1 cellular context compared by ENCODE assay signal in genomic region chr7:12211054-12212050, GRCh38.
A peak's percentile ranks its signal among the peaks of the same experiment; 100 is the strongest.
TF ChIP-seq lines count a peak whose summit lies in the region.

TSS of gene TMEM106B (plus strand) at chr7:12211294. CDS start at chr7:12214811, 3,517 bp downstream.

TF ChIP-seq in HepG2, 621 proteins besides CTCF, POLR2A, EP300 and RAD21 (continued from another document and continues in another):
- TF ChIP-seq ZFP91 (CRISPR knock-in tag; IDR thresholded peaks at IDR 0.05; ENCODE audit: borderline replicate concordance) (peak; percentile 96), ZNF564 (CRISPR knock-in tag; IDR thresholded peaks at IDR 0.05) (peak; percentile 99), CBX2 (IDR thresholded peaks at IDR 0.05; ENCODE audit: low read depth, low read length) (no peak), CBX2 (CRISPR knock-in tag; IDR thresholded peaks at IDR 0.05; ENCODE audit: low read depth) (0 out of 2 replicates have a peak, but pooled peaks have one; percentile 88), FOXK1 (CRISPR knock-in tag; IDR thresholded peaks at IDR 0.05; ENCODE audit: borderline replicate concordance, low read depth) (peak; percentile 56; the same call in 1 of the 2 replicates), ZNF777 (CRISPR knock-in tag; IDR thresholded peaks at IDR 0.05) (peak; percentile 87), ZNF569 (CRISPR knock-in tag; IDR thresholded peaks at IDR 0.05; ENCODE audit: borderline replicate concordance) (peak; percentile 99; the same call in 1 of the 2 replicates), ZNF138 (CRISPR knock-in tag; IDR thresholded peaks at IDR 0.05; ENCODE audit: low read depth) (no peak; the same call in 1 of the 2 replicates), AFF4 (CRISPR knock-in tag; IDR thresholded peaks at IDR 0.05) (0 out of 2 replicates have a peak, but pooled peaks have one; percentile 29), ZNF616 (CRISPR knock-in tag; IDR thresholded peaks at IDR 0.05; ENCODE audit: low read depth) (peak; percentile 96), ZSCAN30 (CRISPR knock-in tag; IDR thresholded peaks at IDR 0.05) (peak; percentile 77; the same call in 1 of the 2 replicates), PREB (CRISPR knock-in tag; IDR thresholded peaks at IDR 0.05) (peak; percentile 49; the same call in 1 of the 2 replicates), MXD1 (CRISPR knock-in tag; IDR thresholded peaks at IDR 0.05) (peak; percentile 96), ZNF790 (CRISPR knock-in tag; IDR thresholded peaks at IDR 0.05; ENCODE audit: borderline replicate concordance) (no peak), POGZ (CRISPR knock-in tag; IDR thresholded peaks at IDR 0.05) (peak; percentile 97), FOXP1 (IDR thresholded peaks at IDR 0.05) (no peak), FOXP1 (CRISPR knock-in tag; IDR thresholded peaks at IDR 0.05) (peak; percentile 18), ZNF460 (CRISPR knock-in tag; IDR thresholded peaks at IDR 0.05; ENCODE audit: borderline replicate concordance) (peak; percentile 51; the same call in 1 of the 2 replicates), CENPBD1 (CRISPR knock-in tag; IDR thresholded peaks at IDR 0.05; ENCODE audit: borderline replicate concordance, low read depth) (no peak), ZBTB44 (CRISPR knock-in tag; IDR thresholded peaks at IDR 0.05) (no peak; the same call in 1 of the 2 replicates), CREB1 (IDR thresholded peaks at IDR 0.05) (peak; percentile 86), CREB1 (CRISPR knock-in tag; IDR thresholded peaks at IDR 0.05) (peak; percentile 67; the same call in 1 of the 2 replicates), ZNF850 (CRISPR knock-in tag; conservative IDR thresholded peaks at IDR 0.05) (peak; percentile 14; the same call in 1 of the 2 replicates), ZNF550 (CRISPR knock-in tag; IDR thresholded peaks at IDR 0.05; ENCODE audit: borderline replicate concordance) (0 out of 2 replicates have a peak, but pooled peaks have one; percentile 54), ZNF782 (CRISPR knock-in tag; IDR thresholded peaks at IDR 0.05; ENCODE audit: borderline replicate concordance) (peak; percentile 97), GABPA (IDR thresholded peaks at IDR 0.05; ENCODE audit: low read depth, low read length) (peak; percentile 51), GABPA (CRISPR knock-in tag; IDR thresholded peaks at IDR 0.05; ENCODE audit: low read depth) (0 out of 2 replicates have a peak, but pooled peaks have one; percentile 12), RBAK (CRISPR knock-in tag; IDR thresholded peaks at IDR 0.05) (0 out of 2 replicates have a peak, but pooled peaks have one; percentile 15), ZNF761 (CRISPR knock-in tag; conservative IDR thresholded peaks at IDR 0.05) (peak; percentile 97), ZNF124 (CRISPR knock-in tag; IDR thresholded peaks at IDR 0.05) (peak; percentile 71), ZNF629 (CRISPR knock-in tag; conservative IDR thresholded peaks at IDR 0.05) (peak; percentile 43; the same call in 1 of the 2 replicates), ZKSCAN1 (IDR thresholded peaks at IDR 0.05; ENCODE audit: low read length) (no peak), CBX1 (IDR thresholded peaks at IDR 0.05; ENCODE audit: low read depth) (peak; percentile 73), ZNF883 (CRISPR knock-in tag; IDR thresholded peaks at IDR 0.05; ENCODE audit: not compliant biosample characterization) (peak; percentile 99), ZNF512 (CRISPR knock-in tag; IDR thresholded peaks at IDR 0.05) (no peak), ZNF160 (CRISPR knock-in tag; IDR thresholded peaks at IDR 0.05) (peak; percentile 94), GFI1 (CRISPR knock-in tag; IDR thresholded peaks at IDR 0.05; ENCODE audit: borderline replicate concordance) (peak; percentile 83; the same call in 1 of the 2 replicates), ZNF747 (CRISPR knock-in tag; IDR thresholded peaks at IDR 0.05; ENCODE audit: borderline replicate concordance) (peak; percentile 97), SATB2 (CRISPR knock-in tag; IDR thresholded peaks at IDR 0.05) (peak; percentile 98), ZMAT5 (CRISPR knock-in tag; IDR thresholded peaks at IDR 0.05; ENCODE audit: borderline replicate concordance, low read depth) (no peak), TRIM22 (IDR thresholded peaks at IDR 0.05) (no peak), POLR2AphosphoS2 (IDR thresholded peaks at IDR 0.05; ENCODE audit: low read depth, low read length) (no peak), FIP1L1 (IDR thresholded peaks at IDR 0.05; ENCODE audit: borderline replicate concordance, insufficient read depth, low read depth, low read length) (peak; percentile 52; the same call in 1 of the 2 replicates), ZNF510 (CRISPR knock-in tag; IDR thresholded peaks at IDR 0.05; ENCODE audit: low read depth) (peak; percentile 13; the same call in 1 of the 2 replicates), ZNF382 (CRISPR knock-in tag; IDR thresholded peaks at IDR 0.05; ENCODE audit: borderline replicate concordance) (no peak; the same call in 1 of the 2 replicates), NONO (IDR thresholded peaks at IDR 0.05) (no peak), NONO (CRISPR knock-in tag; conservative IDR thresholded peaks at IDR 0.05) (peak; percentile 91), SP5 (CRISPR knock-in tag; IDR thresholded peaks at IDR 0.05; ENCODE audit: borderline replicate concordance, low read depth) (peak; percentile 51; the same call in 1 of the 2 replicates), FOXA1 (IDR thresholded peaks at IDR 0.05) (no peak), FOXA1 (CRISPR knock-in tag; IDR thresholded peaks at IDR 0.05) (peak; percentile 52), ZNF451 (CRISPR knock-in tag; IDR thresholded peaks at IDR 0.05) (peak; percentile 95), ZNF354B (CRISPR knock-in tag; IDR thresholded peaks at IDR 0.05) (peak; percentile 91; the same call in 1 of the 2 replicates), MTA3 (CRISPR knock-in tag; IDR thresholded peaks at IDR 0.05) (peak; percentile 51; the same call in 1 of the 2 replicates), ZFP1 (CRISPR knock-in tag; IDR thresholded peaks at IDR 0.05) (peak; percentile 74; the same call in 1 of the 2 replicates), ZNF282 (IDR thresholded peaks at IDR 0.05; ENCODE audit: partially characterized antibody) (no peak), ZNF724P (CRISPR knock-in tag; IDR thresholded peaks at IDR 0.05; ENCODE audit: borderline replicate concordance) (peak; percentile 99), ZNF414 (CRISPR knock-in tag; IDR thresholded peaks at IDR 0.05) (peak; percentile 98)
